In genomic region chr6:43120938-43121913, GRCh38 we compare ENCODE assay signal across 9 cellular contexts. TPM values are rescaled to one million over a fixed set of nuclear protein-coding genes. Genes with fewer than 3 reads are reported as not detected.
DNase-seq lines count a peak whose midpoint lies in the region; FAIRE-seq and TF ChIP-seq lines count a peak whose summit lies in the region.
"Had no signal": no experiment of that assay in that cellular context is flagged by ENCODE, and none has a peak within 500 bp of the region (broad histone marks: within the 10 kb centered on the region; RNA-seq: fewer than 3 reads in every experiment).

No MANE protein-coding gene starts in this region.

- H3K36me3 ChIP-seq in BJ (ENCODE audit: control insufficient read depth, insufficient read depth, low read length) (no peaks in the 10 kb centered on the region; the same call in 1 of the 2 replicates), osteoblast (ENCODE audit: insufficient read depth, low read length) (no peaks in the 10 kb centered on the region), neuronal stem cell (replicated peaks in 1 of 2; ENCODE audit: control insufficient read depth in 2 of 2, insufficient read depth in 2 of 2, low read length in 2 of 2) (no peaks in the 10 kb centered on the region)

- H4K20me1 ChIP-seq in osteoblast (ENCODE audit: insufficient read depth, low read length), result no peaks in the 10 kb centered on the region

- no peak overlapping the region for H2BK120ac ChIP-seq in neuronal stem cell (ENCODE audit: low read depth, low read length)

- TF ChIP-seq CTCF in BJ (IDR thresholded peaks at IDR 0.05; ENCODE audit: insufficient read depth, low read depth, low read length), result peak; percentile 36
- TF ChIP-seq CTCF in fibroblast of mammary gland (conservative IDR thresholded peaks at IDR 0.05; ENCODE audit: control insufficient read depth, insufficient read depth, low read depth, low read length), result peak; percentile 12
- no peak for TF ChIP-seq CTCF in osteoblast (IDR thresholded peaks at IDR 0.05; ENCODE audit: extremely low read depth, low read depth, low read length)
- TF ChIP-seq CTCF in GM10266 (IDR thresholded peaks at IDR 0.05; ENCODE audit: control insufficient read depth, insufficient read depth, low read depth, missing control alignments), result no peak
- no peak for TF ChIP-seq CTCF in GM20000 (IDR thresholded peaks at IDR 0.05; ENCODE audit: extremely low read depth, missing control alignments)

- peaks cover 67% of the 10 kb centered on the region for H3K4me1 ChIP-seq in osteoblast (ENCODE audit: insufficient read depth, low read length)
- H3K4me1 ChIP-seq in neuronal stem cell (ENCODE audit: control insufficient read depth in 2 of 2, insufficient read depth in 1 of 2, low read depth in 1 of 2, low read length in 2 of 2), result peaks cover 5 to 17% of the 10 kb centered on the region in 2 donors

- H3K4me2 ChIP-seq in osteoblast (ENCODE audit: insufficient read depth, low read length) (peak overlapping the region; percentile 56), neuronal stem cell (ENCODE audit: insufficient read depth, low read length, poor library complexity, severe bottlenecking) (no peak overlapping the region)

- no peak overlapping the region for H3K4ac ChIP-seq in neuronal stem cell (ENCODE audit: low read length)

- H2AK5ac ChIP-seq in neuronal stem cell (ENCODE audit: low read depth, low read length), result no peak overlapping the region

- H3K27me3 ChIP-seq in BJ (ENCODE audit: control insufficient read depth, insufficient read depth, low read length) (no peaks in the 10 kb centered on the region), osteoblast (ENCODE audit: insufficient read depth, low read length) (no peaks in the 10 kb centered on the region), neuronal stem cell (ENCODE audit: control insufficient read depth in 3 of 3, insufficient read depth in 3 of 3, low read depth in 1 of 3, low read length in 3 of 3) (no peaks in the 10 kb centered on the region)

- no peak overlapping the region for H2BK5ac ChIP-seq in neuronal stem cell (ENCODE audit: low read length)

- H2AFZ ChIP-seq in osteoblast (ENCODE audit: low read length) (no peak overlapping the region), neuronal stem cell (ENCODE audit: low read length) (no peak overlapping the region)

- H3K27ac ChIP-seq in osteoblast (ENCODE audit: low read depth, low read length), result peak overlapping the region; percentile 91
- H3K27ac ChIP-seq in neuronal stem cell (replicated peaks; ENCODE audit: low read length), result no peak overlapping the region
- H3K27ac ChIP-seq: HL-60 had no signal

- no peak overlapping the region for H2BK15ac ChIP-seq in neuronal stem cell (ENCODE audit: low read length)

- H4K91ac ChIP-seq in neuronal stem cell (ENCODE audit: low read depth, low read length, poor library complexity), result no peak overlapping the region

- H3K79me1 ChIP-seq in neuronal stem cell (ENCODE audit: low read depth, low read length), result peaks cover 12% of the 10 kb centered on the region

- FAIRE-seq in RCC 7860 (lab: Jason Lieb, UNC), result peak; percentile 41
- FAIRE-seq in frontal cortex (lab: Jason Lieb, UNC), result no peak

- no peak overlapping the region for H3K23ac ChIP-seq in neuronal stem cell (ENCODE audit: low read depth, low read length, poor library complexity)

- no peak overlapping the region for H3K4me3 ChIP-seq in BJ (ENCODE audit: low read depth, low read length)
- H3K4me3 ChIP-seq in fibroblast of mammary gland (ENCODE audit: control insufficient read depth, low read depth, low read length), result no peak overlapping the region
- peak overlapping the region; percentile 0 for H3K4me3 ChIP-seq in osteoblast (ENCODE audit: insufficient read depth, low read length)
- no peak overlapping the region for H3K4me3 ChIP-seq in neuronal stem cell (ENCODE audit: low read length in 2 of 2)

- CTCF ChIA-PET in BJ (lab: Yijun Ruan, JAX), result interaction anchor here (0.6 to 1.6 kb wide), 4 partner anchors 8 to 44 kb away, joined by 3 to 5 read pairs (median 4); no protein-coding TSS in a partner anchor

- no peak overlapping the region for H3K14ac ChIP-seq in neuronal stem cell (ENCODE audit: low read length)

- DNase-seq in BJ (ENCODE audit: low read depth) (peak; percentile 95), RCC 7860 (ENCODE audit: low spot score) (peak; percentile 85), fibroblast of mammary gland (ENCODE audit: low read depth) (peak; percentile 99), osteoblast (ENCODE audit: insufficient read length, low spot score, missing footprints) (peak; percentile 93), GM10266 (ENCODE audit: extremely low spot score) (no peak), neuronal stem cell (ENCODE audit: low spot score) (no peak), frontal cortex (ENCODE audit: low spot score in 2 of 2) (no peak), GM20000 (ENCODE audit: low spot score) (no peak)

- WGBS in neuronal stem cell (ENCODE audit: extremely low coverage in 2 of 2, insufficient read length in 2 of 2, insufficient replicate concordance in 1 of 2), 2 donors, result no CpG with 5 or more reads among the region's 9 CpGs

- no peak overlapping the region for H3K9ac ChIP-seq in neuronal stem cell (ENCODE audit: low read depth, low read length, poor library complexity)

- no peak overlapping the region for H3K18ac ChIP-seq in neuronal stem cell (ENCODE audit: low read length)

- POLR2A ChIA-PET in BJ (lab: Charles Lee), result interaction anchor here (0.6 to 0.8 kb wide), 4 partner anchors 46 to 652 kb away, joined by 3 to 15 read pairs (median 4); no protein-coding TSS in a partner anchor

- no peaks in the 10 kb centered on the region for H3K9me3 ChIP-seq in osteoblast (ENCODE audit: low read depth, low read length)
- no peaks in the 10 kb centered on the region for H3K9me3 ChIP-seq in neuronal stem cell (replicated peaks in 1 of 2; ENCODE audit: control insufficient read depth in 2 of 2, insufficient read depth in 1 of 2, low read depth in 1 of 2, low read length in 2 of 2)

- H2BK12ac ChIP-seq in neuronal stem cell (ENCODE audit: low read length), result no peak overlapping the region

- H4K8ac ChIP-seq in neuronal stem cell (ENCODE audit: low read depth, low read length), result no peak overlapping the region

- peaks cover 48% of the 10 kb centered on the region for H3K79me2 ChIP-seq in osteoblast (ENCODE audit: insufficient read depth, low read length)

RNA-seq across cellular contexts. Expression of gene PTK7, which starts 45.1 kb away (rescaled TPM):
- polyA plus RNA-seq in BJ (2011; rRNA removed), result 187 and 362 TPM in 2 replicates
- polyA minus RNA-seq in BJ (2011; rRNA and poly(A)+ RNA removed), result 292 and 322 TPM in 2 replicates
- total RNA-seq in osteoblast (183 and 190 TPM in 2 replicates), frontal cortex (16.7 TPM)
- 43.8 TPM for polyA plus RNA-seq in neuronal stem cell (2013, experiment 1 of 2)
- 43.3 TPM for polyA plus RNA-seq in neuronal stem cell (2013, experiment 2 of 2)

RNA-seq across cellular contexts. Expression of gene SRF, which starts 49.8 kb away (rescaled TPM):
- polyA plus RNA-seq in BJ (2011; rRNA removed), result 34.8 and 50.5 TPM in 2 replicates
- 36.2 and 50.9 TPM in 2 replicates for polyA minus RNA-seq in BJ (2011; rRNA and poly(A)+ RNA removed)
- 17.7 and 20.6 TPM in 2 replicates for total RNA-seq in osteoblast
- polyA plus RNA-seq in neuronal stem cell (2013, experiment 1 of 2), result 33.8 TPM
- 33.2 TPM for polyA plus RNA-seq in neuronal stem cell (2013, experiment 2 of 2)
- total RNA-seq in frontal cortex, result 9.8 TPM

Comparison
In these comparisons a context has a peak if more than half of its experiments do, and no peak if none do; other contexts are left out.
1. DNase-seq: peak in BJ (single experiment), RCC 7860 (single experiment), fibroblast of mammary gland (single experiment) and osteoblast (single experiment); none in GM10266 (single experiment), neuronal stem cell (single experiment), frontal cortex (0 of 2) and GM20000 (single experiment).
2. CTCF ChIP-seq: peak in BJ (single experiment) and fibroblast of mammary gland (single experiment); none in osteoblast (single experiment), GM10266 (single experiment) and GM20000 (single experiment).
3. RNA of gene PTK7, which starts 45.1 kb away (total RNA-seq): 183 to 190 TPM in osteoblast; 16.7 TPM in frontal cortex (single experiment); every median in the first group is over 10 times any median in the second.